ENCODE assay signal across 16 cellular contexts in the genomic region with DNA sequence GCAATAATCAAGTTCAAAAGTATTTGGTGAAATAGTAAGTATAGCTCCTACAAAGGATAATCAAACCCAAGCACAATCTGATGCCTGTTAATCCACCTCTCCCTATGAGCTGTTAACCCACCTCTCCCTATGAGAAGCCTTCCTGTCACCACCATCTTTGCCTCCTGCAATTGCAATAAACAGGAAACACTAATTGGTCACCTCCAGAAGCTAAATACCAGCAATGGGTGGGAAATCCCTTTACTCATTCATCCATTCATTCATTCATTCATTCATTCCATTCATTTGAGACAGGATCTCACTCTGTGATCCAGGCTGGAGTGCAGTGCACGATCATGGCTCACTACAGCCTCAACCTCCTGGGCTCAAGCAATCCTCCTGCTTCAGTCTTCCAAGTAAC.
A peak's percentile ranks its signal among the peaks of the same experiment; 100 is the strongest.
DNase-seq lines count a peak whose midpoint lies in the region; TF ChIP-seq lines count a peak whose summit lies in the region.
"Had no signal": no experiment of that assay in that cellular context is flagged by ENCODE, and none has a peak within 500 bp of the region (broad histone marks: within the 10 kb centered on the region; RNA-seq: fewer than 3 reads in every experiment).

No MANE protein-coding gene starts in this region.

- peak overlapping the region; percentile 78 for H3K4ac ChIP-seq in trophoblast cell (ENCODE audit: low read depth, low read length)

- H3K9me3 Mint-ChIP-seq in endodermal cell: no peaks in the 10 kb centered on the region
- H3K9me3 Mint-ChIP-seq in chondrocyte (ENCODE audit: low read depth): no peaks in the 10 kb centered on the region
- H3K9me3 Mint-ChIP-seq: IgD-negative memory B cell had no signal

- peak; percentile 69 for DNase-seq in NCI-H82 (lab: John Stamatoyannopoulos, UW)
- no peak for DNase-seq in NCI-H82 treated with DMSO at 0.1 percent for 48 hours (lab: John Stamatoyannopoulos, UW; ENCODE audit: unreplicated experiment)
- no peak for DNase-seq in endodermal cell
- DNase-seq in trophoblast cell: no peak
- DNase-seq in activated T-cell treated with anti-CD3 and anti-CD28 coated beads for 4 hours: no peak
- DNase-seq in GM13976 (ENCODE audit: low spot score): no peak
- no peak for DNase-seq in chondrocyte (ENCODE audit: low spot score)
- DNase-seq: DND-41; GDM1; NCI-H1417; NCI-H1930; NCI-H2171 treated with DMSO at 0.1 percent for 48 hours; NCI-H510A; NK-92 treated with Interleukin-12 subunit alpha and Interleukin-12 subunit beta, amount 100 ng/mL, for 24 hours had no signal

- no peak overlapping the region for H2BK12ac ChIP-seq in trophoblast cell (ENCODE audit: low read length)

- H3K79me2 ChIP-seq in trophoblast cell (ENCODE audit: control insufficient read depth, insufficient read depth, low read length, poor library complexity): peaks cover 12% of the 10 kb centered on the region

- no peak overlapping the region for H4K8ac ChIP-seq in trophoblast cell (ENCODE audit: low read depth, low read length)

- WGBS in endodermal cell (ENCODE audit: insufficient coverage in 1 of 2, insufficient read length in 1 of 2), 2 experiments: 95 to 100% methylated on average over 1 of the region's 1 CpG
- WGBS in trophoblast cell (ENCODE audit: extremely low coverage, insufficient coverage, insufficient read length): no CpG with 5 or more reads among the region's 1 CpG

- H3K36me3 Mint-ChIP-seq in endodermal cell (ENCODE audit: low read depth) (peaks cover 7% of the 10 kb centered on the region), chondrocyte (ENCODE audit: low read depth) (no peaks in the 10 kb centered on the region)
- H3K36me3 Mint-ChIP-seq: IgD-negative memory B cell had no signal

- H2BK120ac ChIP-seq in trophoblast cell (ENCODE audit: insufficient read depth, low read length, poor library complexity): no peak overlapping the region

- no peak overlapping the region for H4K91ac ChIP-seq in trophoblast cell (ENCODE audit: low read depth, low read length)

- peaks cover 30% of the 10 kb centered on the region for H3K4me1 Mint-ChIP-seq in endodermal cell
- peaks cover 25% of the 10 kb centered on the region for H3K4me1 Mint-ChIP-seq in chondrocyte (ENCODE audit: low read depth)

- no peak overlapping the region for H3K23ac ChIP-seq in trophoblast cell (ENCODE audit: low read length)

- in situ Hi-C loops in GM13976 (cut with MboI; ENCODE audit: low sequenced_read_pairs, unreplicated experiment): no loop called here

- H3K4me3 Mint-ChIP-seq in endodermal cell: no peak overlapping the region
- H3K4me3 Mint-ChIP-seq in chondrocyte (ENCODE audit: unreplicated experiment): no peak overlapping the region

- H3K4me2 ChIP-seq in trophoblast cell (ENCODE audit: low read length): no peak overlapping the region

- H3K27ac Mint-ChIP-seq in endodermal cell (peak overlapping the region; percentile 46), chondrocyte (ENCODE audit: unreplicated experiment) (no peak overlapping the region)
- H3K27ac Mint-ChIP-seq: IgD-negative memory B cell had no signal

- no peaks in the 10 kb centered on the region for H3K27me3 ChIP-seq in endodermal cell (ENCODE audit: control insufficient read depth, insufficient read depth, low read length, poor library complexity, severe bottlenecking)
- H3K27me3 ChIP-seq in trophoblast cell (ENCODE audit: insufficient read depth, low read length): no peaks in the 10 kb centered on the region

- H3K9me3 ChIP-seq in endodermal cell (ENCODE audit: control insufficient read depth, low read length): no peaks in the 10 kb centered on the region
- H3K9me3 ChIP-seq in trophoblast cell (ENCODE audit: insufficient read depth, low read depth, low read length): no peaks in the 10 kb centered on the region

- H3K9ac ChIP-seq in endodermal cell (ENCODE audit: extremely low read depth, low read length, poor library complexity, severe bottlenecking): no peak overlapping the region
- no peak overlapping the region for H3K9ac ChIP-seq in trophoblast cell (ENCODE audit: low read length)

- H2AK5ac ChIP-seq in trophoblast cell (ENCODE audit: low read length): no peak overlapping the region

- no peaks in the 10 kb centered on the region for H3K79me1 ChIP-seq in trophoblast cell (ENCODE audit: low read length)

- H3K27ac ChIP-seq in endodermal cell (ENCODE audit: low read depth, low read length): no peak overlapping the region
- H3K27ac ChIP-seq in trophoblast cell (ENCODE audit: low read depth, low read length): no peak overlapping the region

- no peak overlapping the region for H3K4me3 ChIP-seq in endodermal cell (ENCODE audit: low read length)
- H3K4me3 ChIP-seq in trophoblast cell (ENCODE audit: low read depth, low read length): no peak overlapping the region

- H4K12ac ChIP-seq in trophoblast cell (ENCODE audit: low read depth, low read length): no peak overlapping the region

- no peak overlapping the region for H3K14ac ChIP-seq in trophoblast cell (ENCODE audit: low read length)

- H2BK5ac ChIP-seq in trophoblast cell (ENCODE audit: low read depth, low read length, poor library complexity): no peak overlapping the region

- TF ChIP-seq CTCF in endodermal cell (conservative IDR thresholded peaks at IDR 0.05): no peak
- no peak for TF ChIP-seq CTCF in GM13976 (IDR thresholded peaks at IDR 0.05; ENCODE audit: borderline replicate concordance, control extremely low read depth, extremely low read depth, insufficient read depth, missing control alignments)
- no peak for TF ChIP-seq CTCF in chondrocyte (IDR thresholded peaks at IDR 0.05)

- no peak overlapping the region for H3K18ac ChIP-seq in trophoblast cell (ENCODE audit: low read length)

- peaks cover 4% of the 10 kb centered on the region for H3K4me1 ChIP-seq in endodermal cell (ENCODE audit: control insufficient read depth, insufficient read depth, low read length)
- H3K4me1 ChIP-seq in trophoblast cell (ENCODE audit: control insufficient read depth in 1 of 2, insufficient read depth in 2 of 2, low read length in 2 of 2): peaks cover 0 to 7% of the 10 kb centered on the region in 2 experiments

- H2AFZ ChIP-seq in trophoblast cell (ENCODE audit: insufficient read depth, low read length, poor library complexity): no peak overlapping the region

- H3K27me3 Mint-ChIP-seq in endodermal cell (ENCODE audit: insufficient read depth) (no peaks in the 10 kb centered on the region), chondrocyte (ENCODE audit: low read depth) (no peaks in the 10 kb centered on the region)

- H3K36me3 ChIP-seq in endodermal cell (ENCODE audit: control insufficient read depth, insufficient read depth, low read length): peaks cover 3% of the 10 kb centered on the region
- H3K36me3 ChIP-seq in trophoblast cell (ENCODE audit: control insufficient read depth in 1 of 2, insufficient read depth in 2 of 2, low read length in 2 of 2): no peaks in the 10 kb centered on the region

TF ChIP-seq in PFSK-1, 5 proteins besides CTCF, POLR2A, EP300 and RAD21:
- TF ChIP-seq POLR2AphosphoS5 (IDR thresholded peaks at IDR 0.05; ENCODE audit: low read depth, low read length) (peak; percentile 47), FOXP2 (optimal IDR thresholded peaks at IDR 0.05; ENCODE audit: borderline replicate concordance, extremely low read depth, extremely low read length, insufficient read depth) (peak; percentile 32), TAF1 (IDR thresholded peaks at IDR 0.05; ENCODE audit: borderline replicate concordance, insufficient read depth, low read length) (no peak), SIN3A (IDR thresholded peaks at IDR 0.05; ENCODE audit: borderline replicate concordance, insufficient read depth, low read length) (peak; percentile 85)
- TF ChIP-seq, protein P1, sequence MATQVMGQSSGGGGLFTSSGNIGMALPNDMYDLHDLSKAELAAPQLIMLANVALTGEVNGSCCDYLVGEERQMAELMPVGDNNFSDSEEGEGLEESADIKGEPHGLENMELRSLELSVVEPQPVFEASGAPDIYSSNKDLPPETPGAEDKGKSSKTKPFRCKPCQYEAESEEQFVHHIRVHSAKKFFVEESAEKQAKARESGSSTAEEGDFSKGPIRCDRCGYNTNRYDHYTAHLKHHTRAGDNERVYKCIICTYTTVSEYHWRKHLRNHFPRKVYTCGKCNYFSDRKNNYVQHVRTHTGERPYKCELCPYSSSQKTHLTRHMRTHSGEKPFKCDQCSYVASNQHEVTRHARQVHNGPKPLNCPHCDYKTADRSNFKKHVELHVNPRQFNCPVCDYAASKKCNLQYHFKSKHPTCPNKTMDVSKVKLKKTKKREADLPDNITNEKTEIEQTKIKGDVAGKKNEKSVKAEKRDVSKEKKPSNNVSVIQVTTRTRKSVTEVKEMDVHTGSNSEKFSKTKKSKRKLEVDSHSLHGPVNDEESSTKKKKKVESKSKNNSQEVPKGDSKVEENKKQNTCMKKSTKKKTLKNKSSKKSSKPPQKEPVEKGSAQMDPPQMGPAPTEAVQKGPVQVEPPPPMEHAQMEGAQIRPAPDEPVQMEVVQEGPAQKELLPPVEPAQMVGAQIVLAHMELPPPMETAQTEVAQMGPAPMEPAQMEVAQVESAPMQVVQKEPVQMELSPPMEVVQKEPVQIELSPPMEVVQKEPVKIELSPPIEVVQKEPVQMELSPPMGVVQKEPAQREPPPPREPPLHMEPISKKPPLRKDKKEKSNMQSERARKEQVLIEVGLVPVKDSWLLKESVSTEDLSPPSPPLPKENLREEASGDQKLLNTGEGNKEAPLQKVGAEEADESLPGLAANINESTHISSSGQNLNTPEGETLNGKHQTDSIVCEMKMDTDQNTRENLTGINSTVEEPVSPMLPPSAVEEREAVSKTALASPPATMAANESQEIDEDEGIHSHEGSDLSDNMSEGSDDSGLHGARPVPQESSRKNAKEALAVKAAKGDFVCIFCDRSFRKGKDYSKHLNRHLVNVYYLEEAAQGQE (IDR thresholded peaks at IDR 0.05; ENCODE audit: insufficient read depth in 1 of 2, low read depth in 2 of 2, low read length in 2 of 2): peak in 1 of 2 experiments; percentile 19; a peak in 1 of 4 replicates
